ENCODE assay signal across 1 cellular context in genomic region chr12:113077859-113078256, GRCh38.
TF ChIP-seq lines count a peak whose summit lies in the region.

No MANE protein-coding gene starts in this region.

TF ChIP-seq in GM23338, 12 proteins besides CTCF, POLR2A, EP300 and RAD21 (continued from another document):
- no peak for TF ChIP-seq ZNF462 (CRISPR knock-in tag; IDR thresholded peaks at IDR 0.05)
TF ChIP-seq in GM23338: peak in this region for 1.
